In genomic region chr6:165890404-165890735, GRCh38 we compare ENCODE assay signal across 18 cellular contexts.
DNase-seq lines count a peak whose midpoint lies in the region; ATAC-seq and TF ChIP-seq lines count a peak whose summit lies in the region.
"Had no signal": no experiment of that assay in that cellular context is flagged by ENCODE, and none has a peak within 500 bp of the region (broad histone marks: within the 10 kb centered on the region; RNA-seq: fewer than 3 reads in every experiment).

No MANE protein-coding gene starts in this region.

- H3K27me3 ChIP-seq in H9 (ENCODE audit: insufficient read depth, low read length) (no peaks in the 10 kb centered on the region; the same call in 1 of the 2 replicates), RWPE2 (ENCODE audit: insufficient read depth, poor library complexity, severe bottlenecking) (no peaks in the 10 kb centered on the region), neural cell (ENCODE audit: insufficient read depth, low read depth, low read length) (no peaks in the 10 kb centered on the region)
- H3K27me3 ChIP-seq: Peyer's patch had no signal

- H3K18ac ChIP-seq in H9 (ENCODE audit: insufficient read length, low read depth, low read length), result no peak overlapping the region

- H3K14ac ChIP-seq in H9 (ENCODE audit: insufficient read depth, low read length), result no peak overlapping the region

- H3K36me3 ChIP-seq in RWPE2 (ENCODE audit: low read depth) (no peaks in the 10 kb centered on the region), neural cell (ENCODE audit: insufficient read depth, low read length) (no peaks in the 10 kb centered on the region)
- H3K36me3 ChIP-seq: Peyer's patch had no signal

- H3K4ac ChIP-seq in H9 (ENCODE audit: low read depth, low read length), result no peak overlapping the region

- ATAC-seq in RWPE2 (ENCODE audit: low read depth), result no peak
- no peak for ATAC-seq in HG03469 (IDR thresholded peaks at IDR 0.05; ENCODE audit: unreplicated experiment)

- H2BK120ac ChIP-seq in H9 (ENCODE audit: low read depth, low read length, poor library complexity, severe bottlenecking), result no peak overlapping the region

- H3K9me3 ChIP-seq in H9 (ENCODE audit: control insufficient read depth, low read depth, low read length), result peaks cover 6% of the 10 kb centered on the region
- no peaks in the 10 kb centered on the region for H3K9me3 ChIP-seq in RWPE2 (ENCODE audit: severe bottlenecking)
- peaks cover 4% of the 10 kb centered on the region for H3K9me3 ChIP-seq in neural cell (ENCODE audit: low read length)
- H3K9me3 ChIP-seq: Peyer's patch, SK-N-SH had no signal

- H3K56ac ChIP-seq in H9 (ENCODE audit: insufficient read length, low read depth, low read length), result no peak overlapping the region

- no peak overlapping the region for H3K4me3 Mint-ChIP-seq in H9

- no peak overlapping the region for H3K4me2 ChIP-seq in H9 (ENCODE audit: insufficient read depth, insufficient read length, low read length)
- H3K4me2 ChIP-seq in neural cell (ENCODE audit: low read length), result no peak overlapping the region
- H3K4me2 ChIP-seq: SK-N-SH had no signal

- no peak overlapping the region for H4K91ac ChIP-seq in H9 (ENCODE audit: insufficient read length, low read depth, low read length)

- H3K36me3 Mint-ChIP-seq in H9 (ENCODE audit: insufficient read depth in 1 of 3, low read depth in 3 of 3), result peaks cover 4 to 17% (median 8%) of the 10 kb centered on the region in 3 experiments; a peak in 6 of 7 replicates

- no peak overlapping the region for H2BK20ac ChIP-seq in H9 (ENCODE audit: low read depth, low read length, poor library complexity, severe bottlenecking)

- H2BK5ac ChIP-seq in H9 (ENCODE audit: insufficient read length, low read length), result no peak overlapping the region

- H3K9ac ChIP-seq in H9 (ENCODE audit: extremely low read depth, insufficient read length, low read length) (no peak overlapping the region), neural cell (ENCODE audit: low read length) (no peak overlapping the region)
- H3K9ac ChIP-seq: SK-N-SH had no signal

- H2BK12ac ChIP-seq in H9 (ENCODE audit: insufficient read length, low read depth, low read length), result no peak overlapping the region

- H3K27ac ChIP-seq in C4-2B, result no peak overlapping the region
- H3K27ac ChIP-seq in H9 (ENCODE audit: insufficient read length, low read depth, low read length), result no peak overlapping the region
- H3K27ac ChIP-seq in RWPE2 (ENCODE audit: poor library complexity, severe bottlenecking), result no peak overlapping the region
- H3K27ac ChIP-seq in neural cell (ENCODE audit: low read length), result no peak overlapping the region
- H3K27ac ChIP-seq: Peyer's patch had no signal

- TF ChIP-seq RAD21 in neural cell (conservative IDR thresholded peaks at IDR 0.05), result peak; percentile 5

- no peak overlapping the region for H2BK15ac ChIP-seq in H9 (ENCODE audit: low read depth, low read length)

- H3K9me3 Mint-ChIP-seq in H9, result peaks cover 13 to 15% of the 10 kb centered on the region in 2 experiments

- H3F3A ChIP-seq in neural cell (ENCODE audit: insufficient read depth, low read length, poor library complexity, severe bottlenecking), result no peaks in the 10 kb centered on the region

- H3K23ac ChIP-seq in H9 (ENCODE audit: insufficient read length, low read depth, low read length), result no peak overlapping the region

- H4K20me1 ChIP-seq in H9 (ENCODE audit: control insufficient read depth, insufficient read depth, insufficient read length), result no peaks in the 10 kb centered on the region
- H4K20me1 ChIP-seq in neural cell (ENCODE audit: insufficient read depth), result no peaks in the 10 kb centered on the region

- H3K79me1 ChIP-seq in H9 (ENCODE audit: insufficient read depth, low read depth, low read length, poor library complexity, severe bottlenecking), result no peaks in the 10 kb centered on the region

- H3K27ac Mint-ChIP-seq in H9, result no peak overlapping the region

- H3K4me3 ChIP-seq in RWPE2 (ENCODE audit: severe bottlenecking) (no peak overlapping the region), neural cell (ENCODE audit: low read length) (no peak overlapping the region)
- H3K4me3 ChIP-seq: GM12878, Peyer's patch had no signal

- H3K79me2 ChIP-seq in H9 (ENCODE audit: insufficient read depth, low read length) (no peaks in the 10 kb centered on the region), neural cell (replicated peaks; ENCODE audit: insufficient read depth, low read length) (no peaks in the 10 kb centered on the region)

- H3K4me1 ChIP-seq in H9 (ENCODE audit: insufficient read depth, low read length) (no peaks in the 10 kb centered on the region), RWPE2 (ENCODE audit: insufficient read depth, poor library complexity, severe bottlenecking) (no peaks in the 10 kb centered on the region)
- H3K4me1 ChIP-seq: Peyer's patch had no signal

- H4K5ac ChIP-seq in H9 (ENCODE audit: insufficient read length, low read depth, low read length), result no peak overlapping the region

- no peak overlapping the region for H3T11ph ChIP-seq in H9 (ENCODE audit: low read length)

- no peaks in the 10 kb centered on the region for H3K23me2 ChIP-seq in H9 (ENCODE audit: insufficient read length, low read depth, low read length, poor library complexity, severe bottlenecking)

- H2AFZ ChIP-seq in H9 (ENCODE audit: low read length), result no peak overlapping the region
- no peak overlapping the region for H2AFZ ChIP-seq in neural cell (ENCODE audit: low read depth, low read length)

- no peaks in the 10 kb centered on the region for H3K9me2 ChIP-seq in neural cell (ENCODE audit: insufficient read depth, low read length)
- H3K9me2 ChIP-seq: SK-N-SH had no signal

- H4K8ac ChIP-seq in H9 (replicated peaks; ENCODE audit: insufficient read length, low read depth, low read length), result no peak overlapping the region

- no peak overlapping the region for H2AK5ac ChIP-seq in H9 (ENCODE audit: insufficient read length, low read length)

- WGBS in H9 (ENCODE audit: extremely low coverage, insufficient read length, low lambda C conversion rate), result no CpG with 5 or more reads among the region's 9 CpGs

- peaks cover 42% of the 10 kb centered on the region for H3K27me3 Mint-ChIP-seq in H9 (ENCODE audit: low read depth)

- peaks cover 0 to 7% of the 10 kb centered on the region in 2 experiments; a peak in 2 of 4 replicates for H3K4me1 Mint-ChIP-seq in H9

- no peak for TF ChIP-seq EP300 in neural cell (conservative IDR thresholded peaks at IDR 0.05; ENCODE audit: poor library complexity, severe bottlenecking)

- TF ChIP-seq CTCF in C4-2B (conservative IDR thresholded peaks at IDR 0.05) (peak; percentile 41), H9 (conservative IDR thresholded peaks at IDR 0.05) (peak; percentile 2; the same call in 1 of the 3 replicates), RWPE2 (IDR thresholded peaks at IDR 0.05; ENCODE audit: poor library complexity, severe bottlenecking) (peak; percentile 44), neural cell (IDR thresholded peaks at IDR 0.05; ENCODE audit: poor library complexity, severe bottlenecking) (peak; percentile 14)

- DNase-seq in H9 (no peak), RWPE2 (ENCODE audit: low spot score) (no peak), islet precursor cell (no peak), amniotic stem cell (lab: John Stamatoyannopoulos, UW) (no peak), NCI-H69 (lab: John Stamatoyannopoulos, UW) (no peak)
- DNase-seq: GDM1, NCI-H1417 treated with DMSO at 0.1 percent for 48 hours, NCI-H2029, NCI-H2171, NCI-H446 treated with DMSO at 0.1 percent for 48 hours, NCI-H774, Peyer's patch, Right ventricle myocardium superior had no signal

TF ChIP-seq in neural cell, 6 proteins besides CTCF, POLR2A, EP300 and RAD21:
- TF ChIP-seq SMC3 (conservative IDR thresholded peaks at IDR 0.05; ENCODE audit: poor library complexity) (peak; percentile 29), EZH2 (IDR thresholded peaks at IDR 0.05; ENCODE audit: borderline replicate concordance, insufficient read depth, low read length, poor library complexity, severe bottlenecking) (no peak)
